In genomic region chr1:155718524-155719115, GRCh38 we compare ENCODE assay signal across 7 cellular contexts. TPM values are rescaled to one million over a fixed set of nuclear protein-coding genes. Genes with fewer than 3 reads are reported as not detected.
DNase-seq lines count a peak whose midpoint lies in the region; TF ChIP-seq lines count a peak whose summit lies in the region.
"Not testable (repeated sequence)": the region's sequence is repeated elsewhere in the genome, so short reads cannot be mapped to it uniquely, and the experiment has no call there.

No MANE protein-coding gene starts in this region.

- DNase-seq in Ammon's horn (ENCODE audit: low spot score) (peak; percentile 48), globus pallidus (ENCODE audit: low spot score) (peak; percentile 58), medulla oblongata (ENCODE audit: extremely low spot score) (peak; percentile 47), pons (ENCODE audit: low spot score) (peak; percentile 81), superior temporal gyrus (ENCODE audit: extremely low spot score) (peak; percentile 76)
- DNase-seq in SK-N-SH, result not testable (repeated sequence)

- H3K4me1 Mint-ChIP-seq in brain, result peaks cover 48% of the 10 kb centered on the region

- not testable (repeated sequence) for H4K20me1 ChIP-seq in SK-N-SH (ENCODE audit: insufficient read depth)

- H3K27me3 Mint-ChIP-seq in brain, result not testable (repeated sequence)

- TF ChIP-seq RAD21 in SK-N-SH (IDR thresholded peaks at IDR 0.05; ENCODE audit: low read length), result not testable (repeated sequence)

- CTCF ChIA-PET in SK-N-SH (lab: Yijun Ruan, JAX), result interaction anchor here (0.7 to 1.6 kb wide), 3 partner anchors 11 to 395 kb away, joined by 3 to 7 read pairs (median 4); no protein-coding TSS in a partner anchor

- WGBS in SK-N-SH (ENCODE audit: low lambda C conversion rate), result 87% methylated on average over 6 of the region's 6 CpGs

- H3K9me2 ChIP-seq in SK-N-SH, result not testable (repeated sequence)

- H3K27me3 ChIP-seq in SK-N-SH (ENCODE audit: insufficient read depth), result not testable (repeated sequence)

- H3K4me3 Mint-ChIP-seq in brain, result peak overlapping the region in 3 of 5 experiments; percentile 50 to 69 (median 52)

- H3K4me2 ChIP-seq in SK-N-SH, result not testable (repeated sequence)

- H3K9me3 ChIP-seq in SK-N-SH, result not testable (repeated sequence)

- not testable (repeated sequence) for H3K9ac ChIP-seq in SK-N-SH

- not testable (repeated sequence) for H3F3A ChIP-seq in SK-N-SH (replicated peaks; ENCODE audit: insufficient read depth)

- not testable (repeated sequence) for TF ChIP-seq CTCF in SK-N-SH (IDR thresholded peaks at IDR 0.05); brain (conservative IDR thresholded peaks at IDR 0.05)

- H3K36me3 ChIP-seq in SK-N-SH (replicated peaks in 1 of 2; ENCODE audit: control insufficient read depth in 1 of 2, insufficient read depth in 2 of 2, low read length in 1 of 2), result peaks cover 13 to 14% of the 10 kb centered on the region in 2 experiments

- H2AFZ ChIP-seq in SK-N-SH (ENCODE audit: low read depth), result not testable (repeated sequence)

- peaks cover 33% of the 10 kb centered on the region for H3K36me3 Mint-ChIP-seq in brain

- not testable (repeated sequence) for H3K27ac ChIP-seq in SK-N-SH (ENCODE audit: low read depth in 2 of 2, low read length in 1 of 2)

- not testable (repeated sequence) for H3K4me3 ChIP-seq in SK-N-SH (ENCODE audit: low read depth in 2 of 2, low read length in 1 of 2)

- H3K4me1 ChIP-seq in SK-N-SH (ENCODE audit: control insufficient read depth in 1 of 2, insufficient read depth in 2 of 2, low read depth in 1 of 2, low read length in 1 of 2), result not testable (repeated sequence)

- H3K79me2 ChIP-seq in SK-N-SH (ENCODE audit: insufficient read depth), result peaks cover 54% of the 10 kb centered on the region; the same call in 1 of the 2 replicates

- POLR2A ChIA-PET in SK-N-SH (lab: Yijun Ruan, JAX), result not testable (repeated sequence)

- not testable (repeated sequence) for H3K9me3 Mint-ChIP-seq in brain

- not testable (repeated sequence) for TF ChIP-seq EP300 in SK-N-SH (IDR thresholded peaks at IDR 0.05; ENCODE audit: borderline replicate concordance in 1 of 2, low read depth in 1 of 2, low read length in 1 of 2)

- H3K27ac Mint-ChIP-seq in brain, result peak overlapping the region; percentile 60 to 98 (median 93)

TF ChIP-seq in SK-N-SH, 30 proteins besides CTCF, POLR2A, EP300 and RAD21:
- 0 out of 2 replicates have a peak, but pooled peaks have one; percentile 38 for TF ChIP-seq RFX5 (IDR thresholded peaks at IDR 0.05; ENCODE audit: low read length)

RNA-seq across cellular contexts. Expression of gene DAP3, which starts 29.7 kb away (rescaled TPM):
- polyA plus RNA-seq in SK-N-SH (2012; rRNA removed) (115 and 136 TPM in 2 replicates), brain (ENCODE audit: insufficient read depth, low read depth, low replicate concordance) (82.4 TPM)
- polyA plus RNA-seq in SK-N-SH (2012; cell fraction: cytosol; rRNA removed), result 118 and 122 TPM in 2 replicates
- 206 and 220 TPM in 2 replicates for polyA plus RNA-seq in SK-N-SH (2012; cell fraction: nucleus; rRNA removed)

RNA-seq across cellular contexts. Expression of gene YY1AP1, which starts 30.0 kb away (rescaled TPM):
- polyA plus RNA-seq in SK-N-SH (2012; rRNA removed) (45.0 and 85.3 TPM in 2 replicates), brain (ENCODE audit: insufficient read depth, low read depth, low replicate concordance) (70.1 TPM)
- 60.2 and 63.1 TPM in 2 replicates for polyA plus RNA-seq in SK-N-SH (2012; cell fraction: cytosol; rRNA removed)
- polyA plus RNA-seq in SK-N-SH (2012; cell fraction: nucleus; rRNA removed), result 59.6 and 71.3 TPM in 2 replicates
